In the genomic region with DNA sequence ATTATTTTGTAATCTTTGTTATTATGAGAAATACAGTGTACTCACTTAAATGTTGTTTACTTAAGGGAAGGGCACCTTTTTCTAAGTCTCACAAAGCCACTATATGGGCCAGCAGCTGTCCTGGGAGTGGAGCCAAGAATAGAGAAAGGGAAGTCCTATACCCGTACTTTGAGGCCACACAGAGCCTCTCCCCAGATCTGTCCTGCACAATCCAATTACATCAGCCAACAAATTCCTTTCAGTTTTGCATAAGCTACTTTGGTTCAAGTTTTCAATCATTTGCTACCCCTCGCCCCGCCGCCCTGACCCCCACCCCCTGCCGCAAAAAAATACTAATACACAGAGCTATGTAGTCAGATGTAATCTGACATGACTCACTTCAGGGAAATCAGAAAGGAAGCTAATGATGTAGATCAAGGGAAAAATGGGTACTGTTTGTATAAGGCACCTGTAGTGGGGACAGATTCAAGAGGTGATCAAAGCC, we compare ENCODE assay signal across 10 cellular contexts.
DNase-seq lines count a peak whose midpoint lies in the region; ATAC-seq and TF ChIP-seq lines count a peak whose summit lies in the region.
"Had no signal": no experiment of that assay in that cellular context is flagged by ENCODE, and none has a peak within 500 bp of the region (broad histone marks: within the 10 kb centered on the region; RNA-seq: fewer than 3 reads in every experiment).

No MANE protein-coding gene starts in this region.

- no peak for ATAC-seq in HG02981 (IDR thresholded peaks at IDR 0.05; ENCODE audit: unreplicated experiment)
- no peak for ATAC-seq in HG02623 (IDR thresholded peaks at IDR 0.05; ENCODE audit: unreplicated experiment)

- H3K27ac ChIP-seq in MM.1S (ENCODE audit: low read length): no peak overlapping the region

- H2AFZ ChIP-seq in MM.1S (ENCODE audit: low read length): no peak overlapping the region

- no peaks in the 10 kb centered on the region for H3K4me1 ChIP-seq in MM.1S (ENCODE audit: low read length)

- no peak overlapping the region for H3K9ac ChIP-seq in MM.1S (ENCODE audit: low read length)

- in situ Hi-C loops in KBM-7 (cut with MboI; ENCODE audit: low pct_unique_long_range_greater_than_20kb, low sequenced_read_pairs): no loop called here

- DNase-seq in KBM-7: peak; percentile 60
- DNase-seq in RPMI7951 (ENCODE audit: low read depth): peak; percentile 26
- DNase-seq in fibroblast of pulmonary artery (ENCODE audit: low read depth): peak; percentile 66
- DNase-seq in renal cortical epithelial cell (ENCODE audit: low read depth): peak; percentile 91
- DNase-seq in MM.1S: no peak
- DNase-seq in activated T-cell treated with anti-CD3 and anti-CD28 coated beads for 4 hours: no peak
- DNase-seq: NCI-H1105; stimulated activated CD4-positive, alpha-beta T cell treated with anti-CD3 and anti-CD28 coated beads, Interleukin-12 subunit alpha, Interleukin-12 subunit beta, amount 100 ng/mL, for 4 hours had no signal

- no peaks in the 10 kb centered on the region for H3K9me2 ChIP-seq in MM.1S (replicated peaks; ENCODE audit: insufficient read depth, low read length)

- H3F3A ChIP-seq in MM.1S (ENCODE audit: insufficient read depth, low read length): no peaks in the 10 kb centered on the region

- no peaks in the 10 kb centered on the region for H4K20me1 ChIP-seq in MM.1S (ENCODE audit: insufficient read depth, low read length)

- H3K79me2 ChIP-seq in MM.1S (ENCODE audit: low read length): no peaks in the 10 kb centered on the region

- H3K36me3 ChIP-seq in MM.1S (replicated peaks; ENCODE audit: insufficient read depth, low read length): no peaks in the 10 kb centered on the region

- no peaks in the 10 kb centered on the region for H3K9me3 ChIP-seq in MM.1S (replicated peaks; ENCODE audit: insufficient read depth, low read length)

- H3K4me2 ChIP-seq in MM.1S (ENCODE audit: low read depth, low read length): no peak overlapping the region

- H3K4me3 ChIP-seq in fibroblast of pulmonary artery (replicated peaks; ENCODE audit: low read depth, low read length) (no peak overlapping the region), MM.1S (ENCODE audit: low read length) (no peak overlapping the region)

- TF ChIP-seq CTCF in fibroblast of pulmonary artery (IDR thresholded peaks at IDR 0.05; ENCODE audit: low read length, missing control alignments) (no peak), MM.1S (IDR thresholded peaks at IDR 0.05; ENCODE audit: low read length) (no peak)

- H3K27me3 ChIP-seq in MM.1S (replicated peaks; ENCODE audit: insufficient read depth, low read length): no peaks in the 10 kb centered on the region

Comparison
In these comparisons a context has a peak if more than half of its experiments do, and no peak if none do; other contexts are left out.
1. DNase-seq: peak in KBM-7 (single experiment), RPMI7951 (single experiment), fibroblast of pulmonary artery (single experiment) and renal cortical epithelial cell (single experiment); none in MM.1S (single experiment) and activated T-cell treated with anti-CD3 and anti-CD28 coated beads for 4 hours (single experiment).